14 cellular contexts compared by ENCODE assay signal in genomic region chr13:75399879-75400217, GRCh38.
A peak's percentile ranks its signal among the peaks of the same experiment; 100 is the strongest.
DNase-seq lines count a peak whose midpoint lies in the region; ATAC-seq, FAIRE-seq and TF ChIP-seq lines count a peak whose summit lies in the region.
"Had no signal": no experiment of that assay in that cellular context is flagged by ENCODE, and none has a peak within 500 bp of the region (broad histone marks: within the 10 kb centered on the region; RNA-seq: fewer than 3 reads in every experiment).

No MANE protein-coding gene starts in this region.

- TF ChIP-seq CTCF in DOHH2 (IDR thresholded peaks at IDR 0.05; ENCODE audit: low read depth, low read length, poor library complexity, severe bottlenecking) (no peak), gastrocnemius medialis (IDR thresholded peaks at IDR 0.05 in 4 of 5, conservative IDR thresholded peaks at IDR 0.05 in 1 of 5) (no peak), breast epithelium (IDR thresholded peaks at IDR 0.05) (no peak)

- peak overlapping the region; percentile 79; the same call in 1 of the 2 replicates for H3K27ac ChIP-seq in DOHH2 (ENCODE audit: low read depth, low read length)
- peak overlapping the region; percentile 42 to 59 (median 44) for H3K27ac ChIP-seq in gastrocnemius medialis
- no peak overlapping the region for H3K27ac ChIP-seq in breast epithelium
- H3K27ac ChIP-seq: A549 had no signal

- peaks cover 6% of the 10 kb centered on the region; the same call in 1 of the 2 replicates for H3K9me3 ChIP-seq in DOHH2 (ENCODE audit: control insufficient read depth, insufficient read depth, low read length)
- H3K9me3 ChIP-seq in gastrocnemius medialis: no peaks in the 10 kb centered on the region
- peaks cover 0 to 7% of the 10 kb centered on the region in 2 donors for H3K9me3 ChIP-seq in breast epithelium

- peaks cover 100% of the 10 kb centered on the region for H3K79me2 ChIP-seq in DOHH2 (ENCODE audit: control insufficient read depth, low read length)

- TF ChIP-seq POLR2A in gastrocnemius medialis (IDR thresholded peaks at IDR 0.05) (no peak), breast epithelium (IDR thresholded peaks at IDR 0.05) (no peak)

- H4K20me1 ChIP-seq in DOHH2 (ENCODE audit: control insufficient read depth, insufficient read depth, low read depth, low read length): no peaks in the 10 kb centered on the region

- H3K4me2 ChIP-seq in DOHH2 (ENCODE audit: low read length): peak overlapping the region; percentile 80
- H3K4me2 ChIP-seq: A549 had no signal

- in situ Hi-C loops in gastrocnemius medialis (cut with MboI; ENCODE audit: low sequenced_read_pairs in 4 of 4): no loop called here

- no peak for FAIRE-seq in HTR-8/SVneo (lab: Jason Lieb, UNC)
- FAIRE-seq: A549, GM19239 had no signal

- H3K27me3 ChIP-seq in DOHH2 (ENCODE audit: control insufficient read depth, low read length): no peaks in the 10 kb centered on the region
- H3K27me3 ChIP-seq in gastrocnemius medialis: no peaks in the 10 kb centered on the region
- no peaks in the 10 kb centered on the region for H3K27me3 ChIP-seq in breast epithelium

- ATAC-seq in left lobe of liver (peak; percentile 23), gastrocnemius medialis (no peak)
- ATAC-seq: A549; CD8-positive, alpha-beta T cell had no signal

- peaks cover 52% of the 10 kb centered on the region for H3F3A ChIP-seq in DOHH2 (ENCODE audit: control insufficient read depth, insufficient read depth)

- DNase-seq in HTR-8/SVneo (ENCODE audit: insufficient read length, low spot score) (peak; percentile 4), left lobe of liver (ENCODE audit: low spot score) (no peak), gastrocnemius medialis (no peak), NCI-H510A treated with DMSO at 0.1 percent for 48 hours (lab: John Stamatoyannopoulos, UW) (no peak), breast epithelium (ENCODE audit: low spot score in 2 of 2) (no peak)
- no peak for DNase-seq in activated effector memory CD4-positive, alpha-beta T cell treated with anti-CD3 and anti-CD28 coated beads, Interleukin-2, amount 50 U/mL, for 16 hours
- DNase-seq: CD8-positive, alpha-beta T cell; COR-L47; DND-41; GF-D8; HCEC 1CT had no signal

- H3K36me3 ChIP-seq in DOHH2 (ENCODE audit: control insufficient read depth, low read length) (peaks cover 29% of the 10 kb centered on the region), gastrocnemius medialis (no peaks in the 10 kb centered on the region), breast epithelium (no peaks in the 10 kb centered on the region)

- no peaks in the 10 kb centered on the region for H3K9me2 ChIP-seq in DOHH2 (replicated peaks; ENCODE audit: control insufficient read depth, low read length)

- peaks cover 100% of the 10 kb centered on the region for H3K4me1 ChIP-seq in DOHH2 (ENCODE audit: control insufficient read depth, low read length)
- peaks cover 68 to 88% of the 10 kb centered on the region in 2 donors for H3K4me1 ChIP-seq in gastrocnemius medialis
- no peaks in the 10 kb centered on the region for H3K4me1 ChIP-seq in breast epithelium

- intact Hi-C loops in gastrocnemius medialis (cut with DNase I; ENCODE audit: low total_unique reads) (no loop called here), breast epithelium (cut with DNase I; ENCODE audit: low total_unique reads) (no loop called here)

- H3K4me3 ChIP-seq in DOHH2 (ENCODE audit: low read length) (0 out of 2 replicates have a peak overlapping the region, but pooled peaks have one; percentile 9), gastrocnemius medialis (no peak overlapping the region), breast epithelium (no peak overlapping the region)
- H3K4me3 ChIP-seq: A549 had no signal

Comparison
In these comparisons a context has a peak if more than half of its experiments do, and no peak if none do; other contexts are left out.
1. H3K27ac ChIP-seq: peak in DOHH2 (single experiment) and gastrocnemius medialis (4 of 4); none in breast epithelium (0 of 2).